Comparison of ENCODE assay signal across 12 cellular contexts in the genomic region with DNA sequence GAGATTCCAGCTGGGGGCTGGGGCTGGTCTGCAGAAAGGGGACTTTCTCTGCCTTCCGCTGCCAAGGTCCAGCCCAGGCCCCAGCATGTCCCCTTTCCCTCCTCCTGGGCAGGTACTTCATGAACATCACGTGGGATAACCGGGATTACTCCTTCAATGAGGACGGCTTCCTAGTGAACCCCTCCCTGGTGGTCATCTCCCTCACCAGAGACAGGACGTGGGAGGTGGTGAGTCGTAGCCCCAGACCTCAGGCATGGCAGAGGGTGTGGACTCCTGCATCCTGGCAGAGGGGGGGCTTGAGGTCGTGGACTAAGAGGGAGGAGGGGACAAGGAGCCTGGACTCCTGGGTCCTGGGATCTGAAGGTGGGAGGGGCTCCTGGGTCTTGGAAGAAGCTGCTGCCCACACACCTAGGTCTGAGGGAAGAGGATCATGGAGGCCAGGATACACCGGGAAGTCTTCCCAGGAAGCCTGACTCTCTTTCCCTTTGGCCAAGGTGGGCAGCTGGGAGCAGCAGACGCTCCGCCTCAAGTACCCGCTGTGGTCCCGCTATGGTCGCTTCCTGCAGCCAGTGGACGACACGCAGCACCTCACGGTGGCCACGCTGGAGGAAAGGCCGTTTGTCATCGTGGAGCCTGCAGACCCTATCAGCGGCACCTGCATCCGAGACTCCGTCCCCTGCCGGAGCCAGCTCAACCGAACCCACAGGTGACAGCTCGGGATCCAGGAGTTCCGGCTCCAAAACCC. TPM values are rescaled to one million over a fixed set of nuclear protein-coding genes. Genes with fewer than 3 reads are reported as not detected.
DNase-seq lines count a peak whose midpoint lies in the region; FAIRE-seq and TF ChIP-seq lines count a peak whose summit lies in the region.
"Had no signal": no experiment of that assay in that cellular context is flagged by ENCODE, and none has a peak within 500 bp of the region (broad histone marks: within the 10 kb centered on the region; RNA-seq: fewer than 3 reads in every experiment).

No MANE protein-coding gene starts in this region.

- H3K27me3 ChIP-seq in breast epithelium (peaks cover 0 to 4% of the 10 kb centered on the region in 2 donors), iPS-20b (ENCODE audit: insufficient read depth, low read length) (peaks cover 7% of the 10 kb centered on the region; the same call in 1 of the 2 replicates)
- H3K27me3 ChIP-seq: ovary had no signal

- H3K27me3 Mint-ChIP-seq in MCF 10A (ENCODE audit: insufficient read depth, unreplicated experiment) (no peaks in the 10 kb centered on the region), type B pancreatic cell (peaks cover 18% of the 10 kb centered on the region)

- no peak for TF ChIP-seq CTCF in breast epithelium (IDR thresholded peaks at IDR 0.05)
- TF ChIP-seq CTCF in MCF 10A (IDR thresholded peaks at IDR 0.05; ENCODE audit: unreplicated experiment): no peak
- no peak for TF ChIP-seq CTCF in type B pancreatic cell (conservative IDR thresholded peaks at IDR 0.05)

- BruUV-seq in MCF 10A (replicated peaks; lab: Mats Ljungman, UMichigan): no TSS peak

- DNase-seq in breast epithelium (ENCODE audit: low spot score in 2 of 2): no peak
- DNase-seq in MCF 10A (ENCODE audit: unreplicated experiment): no peak
- peak; percentile 5 for DNase-seq in RCC 7860 (ENCODE audit: low spot score)
- no peak for DNase-seq in type B pancreatic cell (ENCODE audit: extremely low spot score, unreplicated experiment)
- DNase-seq in CD1c-positive myeloid dendritic cell (ENCODE audit: extremely low spot score): no peak
- DNase-seq in NCI-H524 treated with DMSO at 0.1 percent for 48 hours (lab: John Stamatoyannopoulos, UW): no peak
- DNase-seq in stimulated activated CD4-positive, alpha-beta T cell treated with anti-CD3 and anti-CD28 coated beads, Interleukin-2, amount 100 ng/mL, for 48 hours: no peak
- DNase-seq: hypothalamus, ovary had no signal

- peak overlapping the region in 2 of 3 donors; percentile 34 to 49 for H3K4me3 ChIP-seq in breast epithelium
- H3K4me3 ChIP-seq in iPS-20b (ENCODE audit: low read length): peak overlapping the region; percentile 71
- H3K4me3 ChIP-seq: ovary had no signal

- peaks cover 7% of the 10 kb centered on the region for H3K36me3 Mint-ChIP-seq in MCF 10A (ENCODE audit: insufficient read depth, unreplicated experiment)
- H3K36me3 Mint-ChIP-seq in type B pancreatic cell: no peaks in the 10 kb centered on the region

- intact Hi-C loops in breast epithelium (cut with DNase I; ENCODE audit: low total_unique reads) (no loop called here), MCF 10A (cut with micrococcal nuclease) (no loop called here)

- no peak for FAIRE-seq in RCC 7860 (lab: Jason Lieb, UNC)

- peak overlapping the region; percentile 58; the same call in 1 of the 2 replicates for H3K9ac ChIP-seq in iPS-20b (ENCODE audit: low read depth, low read length)

- no peaks in the 10 kb centered on the region for H3K36me3 ChIP-seq in breast epithelium
- H3K36me3 ChIP-seq in iPS-20b (ENCODE audit: insufficient read depth, low read depth, low read length): no peaks in the 10 kb centered on the region
- H3K36me3 ChIP-seq: ovary had no signal

- no peak overlapping the region for H3K27ac Mint-ChIP-seq in MCF 10A (ENCODE audit: low read depth, unreplicated experiment)
- H3K27ac Mint-ChIP-seq in type B pancreatic cell: no peak overlapping the region

- H3K4me3 Mint-ChIP-seq in MCF 10A (ENCODE audit: unreplicated experiment) (no peak overlapping the region), type B pancreatic cell (peak overlapping the region; percentile 86)

- H3K4me1 Mint-ChIP-seq in MCF 10A (ENCODE audit: insufficient read depth, unreplicated experiment): peaks cover 7% of the 10 kb centered on the region
- peaks cover 12% of the 10 kb centered on the region for H3K4me1 Mint-ChIP-seq in type B pancreatic cell (ENCODE audit: unreplicated experiment)

- H3K9me3 Mint-ChIP-seq in MCF 10A (ENCODE audit: unreplicated experiment): no peaks in the 10 kb centered on the region
- H3K9me3 Mint-ChIP-seq in type B pancreatic cell: no peaks in the 10 kb centered on the region

- no peak overlapping the region for H3K27ac ChIP-seq in breast epithelium
- no peak overlapping the region for H3K27ac ChIP-seq in iPS-20b (ENCODE audit: low read length)
- H3K27ac ChIP-seq: ovary had no signal

- no peak for TF ChIP-seq POLR2A in breast epithelium (IDR thresholded peaks at IDR 0.05)

- H3K9me3 ChIP-seq in breast epithelium (no peaks in the 10 kb centered on the region), iPS-20b (ENCODE audit: insufficient read depth, low read depth, low read length) (no peaks in the 10 kb centered on the region)
- H3K9me3 ChIP-seq: Caco-2, ovary had no signal

- H3K4me1 ChIP-seq in breast epithelium (no peaks in the 10 kb centered on the region), iPS-20b (ENCODE audit: insufficient read depth, low read length) (0 out of 2 replicates have a peak, but pooled peaks cover 3% of the 10 kb centered on the region)
- H3K4me1 ChIP-seq: Caco-2 had no signal

- CTCF ChIA-PET in MCF 10A (lab: Yijun Ruan, JAX): interaction anchor here (0.7 kb wide), 2 partner anchors 14 to 63 kb away, joined by 3 read pairs; no protein-coding TSS in a partner anchor

- POLR2A ChIA-PET in MCF 10A (lab: Yijun Ruan, JAX): no interaction called here

RNA-seq across cellular contexts. Expression of gene GRIN2D, which starts 20.6 kb away (rescaled TPM):
- total RNA-seq in breast epithelium (under 1 TPM in 2 of 3 donors, not detected in 1; 0.32 to 0.33 TPM), MCF 10A (2022) (0.35 and 0.39 TPM in 2 replicates), type B pancreatic cell (ENCODE audit: low replicate concordance) (0.45 and 0.58 TPM in 2 replicates)

RNA-seq across cellular contexts. Expression of gene KDELR1, which starts 22.7 kb away (rescaled TPM):
- total RNA-seq in breast epithelium (10 to 100 TPM; 66.2 to 85.0 (median 68.5) TPM), MCF 10A (2022) (113 and 134 TPM in 2 replicates), type B pancreatic cell (ENCODE audit: low replicate concordance) (227 and 245 TPM in 2 replicates)

RNA-seq across cellular contexts. Expression of gene GRWD1, which starts 31.7 kb away (rescaled TPM):
- total RNA-seq in breast epithelium (10 to 100 TPM; 25.0 to 35.4 (median 30.1) TPM), MCF 10A (2022) (45.1 and 55.8 TPM in 2 replicates), type B pancreatic cell (ENCODE audit: low replicate concordance) (37.2 and 44.0 TPM in 2 replicates)

RNA-seq across cellular contexts. Expression of gene KCNJ14, which starts 41.3 kb away (rescaled TPM):
- total RNA-seq in breast epithelium (1 to 10 TPM in 2 of 3 donors, under 1 TPM in 1; 0.80 to 1.6 (median 1.0) TPM), MCF 10A (2022) (1.6 and 2.7 TPM in 2 replicates), type B pancreatic cell (ENCODE audit: low replicate concordance) (1.8 TPM in 2 replicates)

RNA-seq across cellular contexts. Expression of gene SYNGR4, which starts 49.9 kb away (rescaled TPM):
- total RNA-seq in breast epithelium: not detected
- total RNA-seq in MCF 10A (2022): not detected in 2 replicates
- not detected in 2 replicates for total RNA-seq in type B pancreatic cell (ENCODE audit: low replicate concordance)
- total RNA-seq: ovary; T-helper 1 cell treated with Interleukin-12 subunit alpha and Interleukin-12 subunit beta and Interleukin-4 antibody, amounts not matched to agents 30 ng/mL and 1 ng/mL, for 36 hours had no signal
